ENCODE assay signal across 32 cellular contexts in genomic region chr3:138062037-138062436, GRCh38. TPM values are rescaled to one million over a fixed set of nuclear protein-coding genes. Genes with fewer than 3 reads are reported as not detected.
"Had no signal": no experiment of that assay in that cellular context is flagged by ENCODE, and none has a peak within 500 bp of the region (broad histone marks: within the 10 kb centered on the region; RNA-seq: fewer than 3 reads in every experiment).

No MANE protein-coding gene starts in this region.

- H3K27me3 ChIP-seq: neural progenitor cell, neutrophil, ovary, right atrium auricular region, right lobe of liver, tibial nerve, uterus had no signal

- H3K27ac ChIP-seq: neural progenitor cell, ovary, right atrium auricular region, right lobe of liver, tibial nerve, uterus had no signal

- H3K27me3 Mint-ChIP-seq: progenitor cell of endocrine pancreas, type B pancreatic cell had no signal

- H3K4me1 Mint-ChIP-seq: immature natural killer cell, mesothelial cell of epicardium, natural killer cell, nephron progenitor cell, neural progenitor cell had no signal

- H3K27ac Mint-ChIP-seq: immature natural killer cell; mesothelial cell of epicardium; naive B cell; natural killer cell; nephron progenitor cell; neural progenitor cell; stimulated activated memory B cell treated with anti-CD40 and anti-IgM and Interleukin-4, amounts not matched to agents 10 μg/mL and 1 μg/mL and 100 μg/mL, for 72 hours; stimulated activated naive CD8-positive, alpha-beta T cell treated with anti-CD3 and anti-CD28 coated beads, Interleukin-15, amount 100 ng/mL, for 72 hours; type B pancreatic cell had no signal

- H3K4me3 ChIP-seq: lung, neural progenitor cell, ovary, right atrium auricular region, right lobe of liver, smooth muscle cell, tibial nerve, uterus had no signal

- H3K9me3 Mint-ChIP-seq: immature natural killer cell; mesothelial cell of epicardium; naive B cell; natural killer cell; nephron progenitor cell; neural progenitor cell; stimulated activated memory B cell treated with anti-CD40 and anti-IgM and Interleukin-4, amounts not matched to agents 10 μg/mL and 1 μg/mL and 100 μg/mL, for 72 hours; stimulated activated naive CD8-positive, alpha-beta T cell treated with anti-CD3 and anti-CD28 coated beads, Interleukin-15, amount 100 ng/mL, for 72 hours; type B pancreatic cell had no signal

- H3K36me3 ChIP-seq: neural progenitor cell, ovary, right lobe of liver, uterus had no signal

- ATAC-seq: left lobe of liver; natural killer cell; right lobe of liver; stimulated activated memory B cell treated with anti-CD40 and anti-IgM and Interleukin-4, amounts not matched to agents 10 μg/mL and 1 μg/mL and 100 μg/mL, for 72 hours; stimulated activated naive CD8-positive, alpha-beta T cell treated with anti-CD3 and anti-CD28 coated beads, Interleukin-15, amount 100 ng/mL, for 72 hours had no signal

- H3K9me3 ChIP-seq: neutrophil, ovary, right atrium auricular region, right lobe of liver, tibial nerve, uterus had no signal

- H3K36me3 Mint-ChIP-seq: immature natural killer cell; naive B cell; natural killer cell; stimulated activated memory B cell treated with anti-CD40 and anti-IgM and Interleukin-4, amounts not matched to agents 10 μg/mL and 1 μg/mL and 100 μg/mL, for 72 hours; type B pancreatic cell had no signal

- DNase-seq: hypothalamus; immature natural killer cell; mesendoderm; naive B cell; natural killer cell; nephron progenitor cell; occipital lobe; ovary; right lobe of liver; stimulated activated CD4-positive, alpha-beta T cell treated with anti-CD3 and anti-CD28 coated beads, Interleukin-1b, Interleukin-23, amount 100 ng/mL, for 48 hours; stimulated activated CD4-positive, alpha-beta T cell treated with anti-CD3 and anti-CD28 coated beads, Interleukin-2, amount 100 ng/mL, for 48 hours; stimulated activated CD4-positive, alpha-beta T cell treated with anti-CD3 and anti-CD28 coated beads, Interleukin-4, amount 100 ng/mL, for 4 hours; stimulated activated CD8-positive, alpha-beta memory T cell treated with anti-CD3 and anti-CD28 coated beads, Interleukin-4, amount 100 ng/mL, for 48 hours; stimulated activated naive CD4-positive, alpha-beta T cell treated with Interleukin-2 at 50 U/mL for 16 hours; stimulated activated naive CD8-positive, alpha-beta T cell treated with anti-CD3 and anti-CD28 coated beads, Interleukin-15, amount 100 ng/mL, for 72 hours; uterus had no signal

- FAIRE-seq: islet of Langerhans had no signal

- H3K4me3 Mint-ChIP-seq: immature natural killer cell; mesothelial cell of epicardium; natural killer cell; nephron progenitor cell; neural progenitor cell; stimulated activated memory B cell treated with anti-CD40 and anti-IgM and Interleukin-4, amounts not matched to agents 10 μg/mL and 1 μg/mL and 100 μg/mL, for 72 hours; stimulated activated naive CD8-positive, alpha-beta T cell treated with anti-CD3 and anti-CD28 coated beads, Interleukin-15, amount 100 ng/mL, for 72 hours; type B pancreatic cell had no signal

- H3K4me1 ChIP-seq: neural progenitor cell, right atrium auricular region, right lobe of liver, tibial nerve, uterus had no signal

RNA-seq across cellular contexts. Expression of gene CLDN18, which starts 52.1 kb away (rescaled TPM):
- total RNA-seq: kidney epithelial cell, mesothelial cell of epicardium, natural killer cell, occipital lobe, pulmonary artery endothelial cell, renal cortical epithelial cell, right lobe of liver, smooth muscle cell, tibial nerve, ureter, uterus had no signal

RNA-seq across cellular contexts. Expression of gene DZIP1L, which starts 53.4 kb away (rescaled TPM):
- total RNA-seq: natural killer cell had no signal
